In the genomic region with DNA sequence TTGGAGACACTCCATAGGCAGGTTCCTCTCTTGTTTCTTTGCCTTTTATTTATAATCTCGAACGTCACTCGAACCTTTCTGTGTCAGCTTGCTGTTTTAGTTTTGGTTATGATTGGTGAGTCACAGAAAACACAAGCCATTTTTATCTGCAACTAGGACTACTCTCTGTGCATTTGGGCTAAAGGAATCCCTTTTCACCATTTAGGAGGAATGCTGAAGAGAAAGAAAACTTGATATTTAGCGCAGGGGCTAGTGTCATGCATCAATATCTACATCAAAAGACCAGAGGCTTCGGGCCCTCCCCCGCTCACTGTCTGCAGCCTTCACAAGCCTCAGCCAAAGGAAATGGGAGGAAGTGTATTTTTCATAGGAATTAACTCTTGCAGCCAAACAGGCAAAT, we compare ENCODE assay signal across 10 cellular contexts.
DNase-seq lines count a peak whose midpoint lies in the region; ATAC-seq and TF ChIP-seq lines count a peak whose summit lies in the region.
"Had no signal": no experiment of that assay in that cellular context is flagged by ENCODE, and none has a peak within 500 bp of the region (broad histone marks: within the 10 kb centered on the region; RNA-seq: fewer than 3 reads in every experiment).

No MANE protein-coding gene starts in this region.

- H3K9me3 ChIP-seq in A673 (ENCODE audit: low read depth, low read length, poor library complexity, severe bottlenecking) = no peaks in the 10 kb centered on the region
- H3K9me3 ChIP-seq: colonic mucosa had no signal

- H3K36me3 Mint-ChIP-seq in Calu3 (ENCODE audit: insufficient read depth, unreplicated experiment) = no peaks in the 10 kb centered on the region

- TF ChIP-seq CTCF in A673 (conservative IDR thresholded peaks at IDR 0.05; ENCODE audit: low read depth, low read length) = no peak
- no peak for TF ChIP-seq CTCF in Calu3 (IDR thresholded peaks at IDR 0.05; ENCODE audit: unreplicated experiment)

- intact Hi-C loops in A673 (cut with micrococcal nuclease; ENCODE audit: unreplicated experiment) = loop anchor here (5.0 kb wide), 2 partner anchors 100 to 560 kb away; no protein-coding TSS in a partner anchor
- intact Hi-C loops in Calu3 (cut with micrococcal nuclease; ENCODE audit: unreplicated experiment) = loop anchor here (5.0 to 10.0 kb wide), 4 partner anchors 100 to 1043 kb away; partner anchors contain the start of gene CITED2

- no peaks in the 10 kb centered on the region for H3K27me3 ChIP-seq in A673 (replicated peaks; ENCODE audit: insufficient read depth, low read depth, low read length, poor library complexity)
- H3K27me3 ChIP-seq: colonic mucosa had no signal

- CTCF ChIA-PET in A673 (lab: Charles Lee) (no interaction called here), Calu3 (lab: Charles Lee) (interaction anchor here (1.1 kb wide), 1 partner anchor 508 kb away, joined by 3 read pairs; the partner anchor contains the start of gene CITED2)

- no peak overlapping the region for H3K27ac Mint-ChIP-seq in Calu3 (ENCODE audit: unreplicated experiment)

- no peaks in the 10 kb centered on the region for H3K36me3 ChIP-seq in A673 (ENCODE audit: insufficient read depth, low read length, poor library complexity, severe bottlenecking)
- H3K36me3 ChIP-seq: colonic mucosa had no signal

- BruUV-seq in A673 (replicated peaks; lab: Mats Ljungman, UMichigan) (no TSS peak), Calu3 (replicated peaks; lab: Mats Ljungman, UMichigan) (no TSS peak)

- H3K27ac ChIP-seq in A673 (ENCODE audit: low read depth, low read length, poor library complexity, severe bottlenecking) = peak overlapping the region; percentile 79
- H3K27ac ChIP-seq: colonic mucosa had no signal

- peaks cover 9% of the 10 kb centered on the region for H3K4me1 Mint-ChIP-seq in Calu3 (ENCODE audit: low read depth, unreplicated experiment)

- peaks cover 36% of the 10 kb centered on the region for H3K4me1 ChIP-seq in A673 (ENCODE audit: insufficient read depth, low read length, poor library complexity, severe bottlenecking)

- no peak overlapping the region for H3K4me3 ChIP-seq in A673 (ENCODE audit: low read depth, low read length, poor library complexity, severe bottlenecking)
- H3K4me3 ChIP-seq: colonic mucosa had no signal

- H3K27me3 Mint-ChIP-seq in Calu3 (ENCODE audit: unreplicated experiment) = no peaks in the 10 kb centered on the region

- H3K9me3 Mint-ChIP-seq in Calu3 (ENCODE audit: low read depth, unreplicated experiment) = no peaks in the 10 kb centered on the region

- peak; percentile 62 for DNase-seq in A673 (ENCODE audit: low spot score)
- DNase-seq in amniotic epithelial cell (ENCODE audit: low read depth) = peak; percentile 21
- peak; percentile 65 for DNase-seq in kidney glomerular epithelial cell (lab: John Stamatoyannopoulos, UW)
- DNase-seq in Calu3 = no peak
- DNase-seq in AG08395 (ENCODE audit: low spot score) = no peak
- DNase-seq: stimulated activated naive CD4-positive, alpha-beta T cell treated with Interleukin-2 at 50 U/mL for 16 hours had no signal

- POLR2A ChIA-PET in A673 (lab: Charles Lee; ENCODE audit: low non-redundant PET) = no interaction called here

- no peak overlapping the region for H3K4me3 Mint-ChIP-seq in Calu3 (ENCODE audit: low read depth, unreplicated experiment)

- ATAC-seq in HG03159 (IDR thresholded peaks at IDR 0.05; ENCODE audit: unreplicated experiment) (peak; percentile 9), GM21529 (IDR thresholded peaks at IDR 0.05; ENCODE audit: unreplicated experiment) (no peak), HG03565 (IDR thresholded peaks at IDR 0.05; ENCODE audit: unreplicated experiment) (no peak)

Comparison
In these comparisons a context has a peak if more than half of its experiments do, and no peak if none do; other contexts are left out.
1. DNase-seq: peak in A673 (single experiment), amniotic epithelial cell (single experiment) and kidney glomerular epithelial cell (single experiment); none in Calu3 (single experiment) and AG08395 (single experiment).